8 cellular contexts compared by ENCODE assay signal in the genomic region with DNA sequence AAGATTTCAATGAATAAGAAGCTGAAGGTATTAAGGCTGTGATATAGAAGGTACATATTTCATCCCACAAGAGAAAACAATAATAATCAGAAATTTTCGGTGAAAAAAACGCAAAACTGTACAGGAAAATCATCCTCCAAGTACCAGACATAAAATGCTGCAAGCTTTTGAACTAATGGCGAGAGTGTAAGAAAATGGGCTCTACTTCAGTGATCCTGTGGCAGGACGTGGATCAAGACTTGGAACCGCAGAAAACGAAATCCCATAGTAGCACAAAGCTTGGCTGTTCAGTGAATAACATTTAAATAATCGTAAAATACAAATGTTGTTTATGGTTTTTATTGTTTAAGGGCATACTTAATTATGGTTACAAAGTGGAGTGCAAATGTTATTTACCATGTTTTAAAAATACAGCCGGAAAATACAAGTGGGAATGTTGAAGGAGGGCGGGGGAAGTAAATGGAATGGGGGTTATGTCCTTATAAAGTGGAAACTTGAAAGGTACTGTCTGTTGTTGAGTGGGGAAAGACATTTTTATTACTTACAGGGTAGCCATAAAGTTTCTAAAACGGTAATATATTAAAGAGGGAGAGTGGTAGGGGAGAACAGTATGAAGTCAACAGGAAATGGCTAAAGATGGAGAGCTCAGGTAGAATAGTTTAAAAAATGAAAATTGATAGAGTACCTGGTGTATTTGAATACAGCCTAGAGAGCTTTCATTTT. TPM values are rescaled to one million over a fixed set of nuclear protein-coding genes. Genes with fewer than 3 reads are reported as not detected.
DNase-seq lines count a peak whose midpoint lies in the region; ATAC-seq and TF ChIP-seq lines count a peak whose summit lies in the region.

No MANE protein-coding gene starts in this region.

- intact Hi-C loops in activated T-helper 2 cell treated with anti-CD3 and anti-CD28 coated beads, Interferon-gamma antibody, Interleukin-2, Interleukin-4, amounts not matched to agents 10 μg/mL and 5 μg/mL and 100 μg/mL, durations not matched to agents 14 hours and 24 hours and 36 hours (cut with micrococcal nuclease), result loop anchor here (1.0 to 2.0 kb wide), 2 partner anchors 449 to 559 kb away; a partner anchor contains a TSS

- no peak for TF ChIP-seq CTCF in LNCaP clone FGC (IDR thresholded peaks at IDR 0.05; ENCODE audit: control insufficient read depth, extremely low read depth, insufficient read depth)

- no peaks in the 10 kb centered on the region for H3K27me3 ChIP-seq in iPS-18a (ENCODE audit: control insufficient read depth, insufficient read depth, low read length)

- no peak for ATAC-seq in stimulated activated effector memory CD8-positive, alpha-beta T cell treated with anti-CD3 and anti-CD28 coated beads, Interleukin-12 subunit alpha, Interleukin-12 subunit beta, amount 100 ng/mL, for 72 hours

- peak overlapping the region; percentile 99 for H3K4me3 Mint-ChIP-seq in activated T-helper 2 cell treated with anti-CD3 and anti-CD28 coated beads, Interferon-gamma antibody, Interleukin-2, Interleukin-4, amounts not matched to agents 10 μg/mL and 5 μg/mL and 100 μg/mL, durations not matched to agents 14 hours and 24 hours and 36 hours (ENCODE audit: low read depth)
- peak overlapping the region; percentile 99 for H3K4me3 Mint-ChIP-seq in stimulated activated effector memory CD8-positive, alpha-beta T cell treated with anti-CD3 and anti-CD28 coated beads, Interleukin-12 subunit alpha, Interleukin-12 subunit beta, amount 100 ng/mL, for 72 hours

- H3K36me3 Mint-ChIP-seq in activated T-helper 2 cell treated with anti-CD3 and anti-CD28 coated beads, Interferon-gamma antibody, Interleukin-2, Interleukin-4, amounts not matched to agents 10 μg/mL and 5 μg/mL and 100 μg/mL, durations not matched to agents 14 hours and 24 hours and 36 hours (ENCODE audit: low read depth), result peaks cover 68% of the 10 kb centered on the region
- peaks cover 67% of the 10 kb centered on the region for H3K36me3 Mint-ChIP-seq in stimulated activated effector memory CD8-positive, alpha-beta T cell treated with anti-CD3 and anti-CD28 coated beads, Interleukin-12 subunit alpha, Interleukin-12 subunit beta, amount 100 ng/mL, for 72 hours

- H3K9ac ChIP-seq in iPS-18a (ENCODE audit: low read length), result peak overlapping the region; percentile 96

- peaks cover 51% of the 10 kb centered on the region for H3K4me1 Mint-ChIP-seq in activated T-helper 2 cell treated with anti-CD3 and anti-CD28 coated beads, Interferon-gamma antibody, Interleukin-2, Interleukin-4, amounts not matched to agents 10 μg/mL and 5 μg/mL and 100 μg/mL, durations not matched to agents 14 hours and 24 hours and 36 hours (ENCODE audit: low read depth)
- peaks cover 62% of the 10 kb centered on the region for H3K4me1 Mint-ChIP-seq in stimulated activated effector memory CD8-positive, alpha-beta T cell treated with anti-CD3 and anti-CD28 coated beads, Interleukin-12 subunit alpha, Interleukin-12 subunit beta, amount 100 ng/mL, for 72 hours

- peak overlapping the region; percentile 99 for H3K27ac Mint-ChIP-seq in activated T-helper 2 cell treated with anti-CD3 and anti-CD28 coated beads, Interferon-gamma antibody, Interleukin-2, Interleukin-4, amounts not matched to agents 10 μg/mL and 5 μg/mL and 100 μg/mL, durations not matched to agents 14 hours and 24 hours and 36 hours
- peak overlapping the region; percentile 99 for H3K27ac Mint-ChIP-seq in stimulated activated effector memory CD8-positive, alpha-beta T cell treated with anti-CD3 and anti-CD28 coated beads, Interleukin-12 subunit alpha, Interleukin-12 subunit beta, amount 100 ng/mL, for 72 hours

- peaks cover 6% of the 10 kb centered on the region for H3K36me3 ChIP-seq in iPS-18a (ENCODE audit: control insufficient read depth, low read depth, low read length)

- H3K9me3 ChIP-seq in iPS-18a (ENCODE audit: control insufficient read depth, low read depth, low read length), result no peaks in the 10 kb centered on the region

- peaks cover 11% of the 10 kb centered on the region for H3K4me1 ChIP-seq in iPS-18a (ENCODE audit: control insufficient read depth, low read depth, low read length)

- DNase-seq in DMS153 treated with DMSO at 0.1 percent for 48 hours (lab: John Stamatoyannopoulos, UW; ENCODE audit: unreplicated experiment), result peak; percentile 63
- DNase-seq in LNCaP clone FGC (ENCODE audit: low read depth), result no peak
- DNase-seq in activated T-helper 2 cell treated with anti-CD3 and anti-CD28 coated beads, Interferon-gamma antibody, Interleukin-2, Interleukin-4, amounts not matched to agents 10 μg/mL and 5 μg/mL and 100 μg/mL, durations not matched to agents 14 hours and 24 hours and 36 hours (ENCODE audit: low spot score), result no peak
- no peak for DNase-seq in stimulated activated effector memory CD8-positive, alpha-beta T cell treated with anti-CD3 and anti-CD28 coated beads, Interleukin-12 subunit alpha, Interleukin-12 subunit beta, amount 100 ng/mL, for 72 hours (ENCODE audit: low spot score in 2 of 2)
- DNase-seq in amygdala (lab: John Stamatoyannopoulos, UW), result no peak
- no peak for DNase-seq in globus pallidus (ENCODE audit: low spot score)
- DNase-seq in NCI-H446 (lab: John Stamatoyannopoulos, UW), result no peak

- H3K27ac ChIP-seq in iPS-18a (ENCODE audit: low read length), result peak overlapping the region; percentile 83

- H3K27me3 Mint-ChIP-seq in activated T-helper 2 cell treated with anti-CD3 and anti-CD28 coated beads, Interferon-gamma antibody, Interleukin-2, Interleukin-4, amounts not matched to agents 10 μg/mL and 5 μg/mL and 100 μg/mL, durations not matched to agents 14 hours and 24 hours and 36 hours (ENCODE audit: low read depth), result no peaks in the 10 kb centered on the region

- peak overlapping the region; percentile 80 for H3K4me3 ChIP-seq in LNCaP clone FGC (ENCODE audit: low read depth, low read length)
- H3K4me3 ChIP-seq in iPS-18a (ENCODE audit: low read length), result peak overlapping the region; percentile 87

- no peaks in the 10 kb centered on the region for H3K9me3 Mint-ChIP-seq in activated T-helper 2 cell treated with anti-CD3 and anti-CD28 coated beads, Interferon-gamma antibody, Interleukin-2, Interleukin-4, amounts not matched to agents 10 μg/mL and 5 μg/mL and 100 μg/mL, durations not matched to agents 14 hours and 24 hours and 36 hours
- no peaks in the 10 kb centered on the region for H3K9me3 Mint-ChIP-seq in stimulated activated effector memory CD8-positive, alpha-beta T cell treated with anti-CD3 and anti-CD28 coated beads, Interleukin-12 subunit alpha, Interleukin-12 subunit beta, amount 100 ng/mL, for 72 hours

RNA-seq across cellular contexts. Expression of a gene that starts 1.1 kb away (rescaled TPM):
- total RNA-seq in activated T-helper 2 cell treated with anti-CD3 and anti-CD28 coated beads, Interferon-gamma antibody, Interleukin-2, Interleukin-4, amounts not matched to agents 10 μg/mL and 5 μg/mL and 100 μg/mL, durations not matched to agents 14 hours and 24 hours and 36 hours, result 10.7 and 10.8 TPM in 2 replicates

RNA-seq across cellular contexts. Expression of a gene that starts 14.6 kb away (rescaled TPM):
- not detected in 2 replicates for total RNA-seq in activated T-helper 2 cell treated with anti-CD3 and anti-CD28 coated beads, Interferon-gamma antibody, Interleukin-2, Interleukin-4, amounts not matched to agents 10 μg/mL and 5 μg/mL and 100 μg/mL, durations not matched to agents 14 hours and 24 hours and 36 hours

RNA-seq across cellular contexts. Expression of a gene that starts 37.7 kb away (rescaled TPM):
- total RNA-seq in activated T-helper 2 cell treated with anti-CD3 and anti-CD28 coated beads, Interferon-gamma antibody, Interleukin-2, Interleukin-4, amounts not matched to agents 10 μg/mL and 5 μg/mL and 100 μg/mL, durations not matched to agents 14 hours and 24 hours and 36 hours, result 2.9 and 3.6 TPM in 2 replicates
